10 cellular contexts compared by ENCODE assay signal in the genomic region with DNA sequence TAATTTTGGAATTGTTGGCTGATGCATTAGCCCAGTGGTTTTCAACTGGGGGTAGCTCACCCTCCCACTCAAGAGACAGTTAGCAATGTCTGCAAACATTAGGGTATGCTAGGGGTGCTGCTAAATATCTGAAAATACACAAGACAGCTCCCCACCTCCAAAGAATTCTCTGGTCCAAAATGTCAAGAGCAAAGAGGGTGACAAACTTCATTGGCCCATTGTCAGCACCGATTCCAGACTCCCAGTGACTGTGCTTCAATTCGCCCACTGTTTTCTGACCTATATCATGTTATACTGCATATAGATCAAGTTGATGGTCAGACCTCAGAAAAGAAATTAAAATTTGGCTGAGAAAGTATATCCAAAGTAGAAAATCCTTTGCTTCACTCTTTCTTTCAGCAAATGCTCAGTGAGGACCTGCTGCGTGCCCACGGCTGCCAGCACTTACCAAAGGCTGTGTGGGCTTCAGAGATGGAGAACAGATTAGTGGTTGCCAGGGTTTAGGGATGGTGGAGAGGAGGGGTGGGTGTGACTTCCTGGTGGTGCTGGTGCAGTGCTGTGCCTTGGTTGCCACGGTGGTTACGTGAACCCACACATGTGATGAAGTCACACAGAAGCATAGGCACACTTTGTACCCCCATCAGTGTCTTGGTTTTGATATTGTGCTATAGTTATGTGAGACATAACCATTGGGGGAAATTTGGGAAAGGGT.
DNase-seq lines count a peak whose midpoint lies in the region; ATAC-seq and TF ChIP-seq lines count a peak whose summit lies in the region.
"Had no signal": no experiment of that assay in that cellular context is flagged by ENCODE, and none has a peak within 500 bp of the region (broad histone marks: within the 10 kb centered on the region; RNA-seq: fewer than 3 reads in every experiment).

No MANE protein-coding gene starts in this region.

- H3K27me3 ChIP-seq in thymus (ENCODE audit: control insufficient read depth, insufficient read depth) (no peaks in the 10 kb centered on the region), Caco-2 (replicated peaks; ENCODE audit: control insufficient read depth, insufficient read depth, low read length) (no peaks in the 10 kb centered on the region), PC-9 (ENCODE audit: insufficient read depth, low read depth) (no peaks in the 10 kb centered on the region)

- no peaks in the 10 kb centered on the region for H3F3A ChIP-seq in PC-9 (ENCODE audit: insufficient read depth, low read depth)

- no peak overlapping the region for H2AFZ ChIP-seq in PC-9

- no peaks in the 10 kb centered on the region for H3K9me3 Mint-ChIP-seq in activated naive CD4-positive, alpha-beta T cell treated with anti-CD3 and anti-CD28 coated beads, Interleukin-2, amount 50 U/mL, for 24 hours
- H3K9me3 Mint-ChIP-seq in naive B cell (no peaks in the 10 kb centered on the region), Caco-2 (ENCODE audit: unreplicated experiment) (no peaks in the 10 kb centered on the region)

- peaks cover 39% of the 10 kb centered on the region for H3K4me1 Mint-ChIP-seq in activated naive CD4-positive, alpha-beta T cell treated with anti-CD3 and anti-CD28 coated beads, Interleukin-2, amount 50 U/mL, for 24 hours
- H3K4me1 Mint-ChIP-seq in naive B cell (peaks cover 0 to 5% (median 4%) of the 10 kb centered on the region in 3 donors), Caco-2 (ENCODE audit: low read depth, unreplicated experiment) (peaks cover 7% of the 10 kb centered on the region)

- H3K4me1 ChIP-seq in thymus (ENCODE audit: control insufficient read depth, insufficient read depth, low read length) (peaks cover 3% of the 10 kb centered on the region), Caco-2 (no peaks in the 10 kb centered on the region), PC-9 (replicated peaks; ENCODE audit: insufficient read depth) (no peaks in the 10 kb centered on the region)

- ATAC-seq in naive B cell (ENCODE audit: low read depth in 2 of 2) (no peak), GM21723 (IDR thresholded peaks at IDR 0.05; ENCODE audit: unreplicated experiment) (no peak)

- H3K27me3 Mint-ChIP-seq in activated naive CD4-positive, alpha-beta T cell treated with anti-CD3 and anti-CD28 coated beads, Interleukin-2, amount 50 U/mL, for 24 hours = no peaks in the 10 kb centered on the region
- no peaks in the 10 kb centered on the region for H3K27me3 Mint-ChIP-seq in naive B cell
- H3K27me3 Mint-ChIP-seq in Caco-2 (ENCODE audit: insufficient read depth, unreplicated experiment) = peaks cover 8% of the 10 kb centered on the region

- CTCF ChIA-PET in Caco-2 (lab: Charles Lee) (no interaction called here), PC-9 (lab: Charles Lee) (no interaction called here)

- H3K4me3 ChIP-seq in thymus (ENCODE audit: low read length) (no peak overlapping the region), Caco-2 (ENCODE audit: low read depth, low read length) (no peak overlapping the region), PC-9 (no peak overlapping the region)
- H3K4me3 ChIP-seq: HAP-1 had no signal

- H3K27ac ChIP-seq in thymus (ENCODE audit: low read depth) (peak overlapping the region; percentile 61), PC-9 (no peak overlapping the region)

- no peaks in the 10 kb centered on the region for H4K20me1 ChIP-seq in PC-9 (ENCODE audit: insufficient read depth)

- TF ChIP-seq CTCF in Caco-2 (IDR thresholded peaks at IDR 0.05; ENCODE audit: insufficient read depth in 1 of 2, low read depth in 1 of 2, low read length in 1 of 2, severe bottlenecking in 1 of 2, unreplicated experiment in 1 of 2) (no peak), PC-9 (conservative IDR thresholded peaks at IDR 0.05) (no peak)

- peak overlapping the region; percentile 32 for H3K27ac Mint-ChIP-seq in activated naive CD4-positive, alpha-beta T cell treated with anti-CD3 and anti-CD28 coated beads, Interleukin-2, amount 50 U/mL, for 24 hours
- peak overlapping the region in 4 of 6 donors; percentile 52 to 94 (median 82) for H3K27ac Mint-ChIP-seq in naive B cell
- no peak overlapping the region for H3K27ac Mint-ChIP-seq in Caco-2 (ENCODE audit: unreplicated experiment)

- WGBS in thymus = 69% methylated on average over 6 of the region's 6 CpGs

- POLR2A ChIA-PET in Caco-2 (lab: Charles Lee) (no interaction called here), PC-9 (lab: Charles Lee; ENCODE audit: unreplicated experiment) (no interaction called here)

- no peaks in the 10 kb centered on the region for H3K9me3 ChIP-seq in thymus (ENCODE audit: control insufficient read depth)
- no peaks in the 10 kb centered on the region for H3K9me3 ChIP-seq in Caco-2
- no peaks in the 10 kb centered on the region for H3K9me3 ChIP-seq in PC-9 (ENCODE audit: insufficient read depth, low read depth)
- H3K9me3 ChIP-seq: HAP-1 had no signal

- no peak for DNase-seq in activated naive CD4-positive, alpha-beta T cell treated with anti-CD3 and anti-CD28 coated beads, Interleukin-2, amount 50 U/mL, for 16 hours
- DNase-seq in activated gamma-delta T cell treated with Interleukin-2 at 50 U/mL for 16 hours (peak; percentile 50), naive B cell (no peak), Caco-2 (no peak), PC-9 (no peak)
- DNase-seq: ACHN had no signal

- no peak overlapping the region for H3K4me3 Mint-ChIP-seq in activated naive CD4-positive, alpha-beta T cell treated with anti-CD3 and anti-CD28 coated beads, Interleukin-2, amount 50 U/mL, for 24 hours
- no peak overlapping the region for H3K4me3 Mint-ChIP-seq in naive B cell
- no peak overlapping the region for H3K4me3 Mint-ChIP-seq in Caco-2 (ENCODE audit: unreplicated experiment)

- H3K4me2 ChIP-seq in PC-9 = no peak overlapping the region

- intact Hi-C loops in Caco-2 (cut with micrococcal nuclease; ENCODE audit: unreplicated experiment) = no loop called here
- intact Hi-C loops in PC-9 (cut with micrococcal nuclease; ENCODE audit: unreplicated experiment) = no loop called here

- H3K9me2 ChIP-seq in PC-9 (ENCODE audit: insufficient read depth) = no peaks in the 10 kb centered on the region; the same call in 1 of the 2 replicates

- no TSS peak for BruUV-seq in Caco-2 (replicated peaks; lab: Mats Ljungman, UMichigan)
- BruUV-seq in PC-9 (replicated peaks; lab: Mats Ljungman, UMichigan) = no TSS peak

- H3K79me2 ChIP-seq in PC-9 (ENCODE audit: low read depth) = no peaks in the 10 kb centered on the region

- peaks cover 26% of the 10 kb centered on the region for H3K36me3 Mint-ChIP-seq in activated naive CD4-positive, alpha-beta T cell treated with anti-CD3 and anti-CD28 coated beads, Interleukin-2, amount 50 U/mL, for 24 hours
- H3K36me3 Mint-ChIP-seq in naive B cell (peaks cover 16 to 20% of the 10 kb centered on the region in 2 donors), Caco-2 (ENCODE audit: insufficient read depth, unreplicated experiment) (no peaks in the 10 kb centered on the region)

- no peaks in the 10 kb centered on the region for H3K36me3 ChIP-seq in thymus (ENCODE audit: control insufficient read depth, insufficient read depth)
- H3K36me3 ChIP-seq in Caco-2 (ENCODE audit: control insufficient read depth, insufficient read depth, low read length) = no peaks in the 10 kb centered on the region
- no peaks in the 10 kb centered on the region for H3K36me3 ChIP-seq in PC-9 (ENCODE audit: low read depth)
